10 cellular contexts compared by ENCODE assay signal in genomic region chr2:130252880-130253645, GRCh38. TPM values are rescaled to one million over a fixed set of nuclear protein-coding genes. Genes with fewer than 3 reads are reported as not detected.
A peak's percentile ranks its signal among the peaks of the same experiment; 100 is the strongest.
DNase-seq lines count a peak whose midpoint lies in the region; ATAC-seq and TF ChIP-seq lines count a peak whose summit lies in the region.
"Had no signal": no experiment of that assay in that cellular context is flagged by ENCODE, and none has a peak within 500 bp of the region (broad histone marks: within the 10 kb centered on the region; RNA-seq: fewer than 3 reads in every experiment).

No MANE protein-coding gene starts in this region.

- no peaks in the 10 kb centered on the region for H3K36me3 ChIP-seq in NT2/D1 (ENCODE audit: insufficient read depth, insufficient read length, low read length)

- H3K9ac ChIP-seq in NT2/D1 (ENCODE audit: insufficient read length, low read depth) = peak overlapping the region; percentile 88

- no peak for ATAC-seq in GM21528 (IDR thresholded peaks at IDR 0.05; ENCODE audit: low FRiP score, unreplicated experiment)

- DNase-seq in GM03348 (ENCODE audit: low spot score) = peak; percentile 59
- no peak for DNase-seq in NT2/D1 (ENCODE audit: low read depth, low spot score)
- DNase-seq in fibroblast of villous mesenchyme (ENCODE audit: low read depth) = peak; percentile 29
- no peak for DNase-seq in NK-92 (lab: John Stamatoyannopoulos, UW; ENCODE audit: unreplicated experiment)
- DNase-seq in GM13976 (ENCODE audit: low spot score) = no peak
- no peak for DNase-seq in activated CD4-positive, alpha-beta T cell treated with anti-CD3 and anti-CD28 coated beads for 1 hour

- H3K27me3 ChIP-seq in NT2/D1 (ENCODE audit: insufficient read depth, insufficient read length) = peaks cover 52% of the 10 kb centered on the region

- H3K4me1 ChIP-seq in NT2/D1 (ENCODE audit: insufficient read depth, insufficient read length) = peaks cover 3% of the 10 kb centered on the region

- no peaks in the 10 kb centered on the region for H3K9me3 ChIP-seq in NT2/D1 (ENCODE audit: insufficient read depth, low read length)

- in situ Hi-C loops in GM13976 (cut with MboI; ENCODE audit: low sequenced_read_pairs, unreplicated experiment) = no loop called here

- no peak for TF ChIP-seq CTCF in fibroblast of villous mesenchyme (IDR thresholded peaks at IDR 0.05; ENCODE audit: insufficient read depth, low read depth, low read length)
- no peak for TF ChIP-seq CTCF in GM13976 (IDR thresholded peaks at IDR 0.05; ENCODE audit: borderline replicate concordance, control extremely low read depth, extremely low read depth, insufficient read depth, missing control alignments)

- peak overlapping the region; percentile 80 for H3K4me3 ChIP-seq in NT2/D1 (ENCODE audit: insufficient read length, low read depth)
- peak overlapping the region; percentile 52 for H3K4me3 ChIP-seq in fibroblast of villous mesenchyme (ENCODE audit: low read depth, low read length)
- peak overlapping the region; percentile 11 to 40 (median 26) for H3K4me3 ChIP-seq in skin epidermis

- H3K27ac ChIP-seq in skin epidermis = peak overlapping the region in 2 of 21 experiments; percentile 50 to 68

RNA-seq across cellular contexts. Expression of gene TUBA3E, which starts 54.8 kb away (rescaled TPM):
- not detected in 2 replicates for total RNA-seq in fibroblast of villous mesenchyme
- total RNA-seq: activated T-helper 2 cell treated with anti-CD3 and anti-CD28 coated beads, Interferon-gamma antibody, Interleukin-2, Interleukin-4, amounts not matched to agents 10 μg/mL and 5 μg/mL and 100 μg/mL, durations not matched to agents 14 hours and 24 hours and 36 hours; T-helper 1 cell treated with Interleukin-12 subunit alpha and Interleukin-12 subunit beta and Interleukin-4 antibody, amounts not matched to agents 30 ng/mL and 1 ng/mL, for 36 hours had no signal

Comparison
In these comparisons a context has a peak if more than half of its experiments do, and no peak if none do; other contexts are left out.
1. DNase-seq: peak in GM03348 (single experiment) and fibroblast of villous mesenchyme (single experiment); none in NT2/D1 (single experiment), NK-92 (single experiment), GM13976 (single experiment) and activated CD4-positive, alpha-beta T cell treated with anti-CD3 and anti-CD28 coated beads for 1 hour (single experiment).
2. H3K4me3 ChIP-seq: peak in every context shown above with its lines; median percentile 80 in NT2/D1; 52 in fibroblast of villous mesenchyme; 26 in skin epidermis.